In the genomic region with DNA sequence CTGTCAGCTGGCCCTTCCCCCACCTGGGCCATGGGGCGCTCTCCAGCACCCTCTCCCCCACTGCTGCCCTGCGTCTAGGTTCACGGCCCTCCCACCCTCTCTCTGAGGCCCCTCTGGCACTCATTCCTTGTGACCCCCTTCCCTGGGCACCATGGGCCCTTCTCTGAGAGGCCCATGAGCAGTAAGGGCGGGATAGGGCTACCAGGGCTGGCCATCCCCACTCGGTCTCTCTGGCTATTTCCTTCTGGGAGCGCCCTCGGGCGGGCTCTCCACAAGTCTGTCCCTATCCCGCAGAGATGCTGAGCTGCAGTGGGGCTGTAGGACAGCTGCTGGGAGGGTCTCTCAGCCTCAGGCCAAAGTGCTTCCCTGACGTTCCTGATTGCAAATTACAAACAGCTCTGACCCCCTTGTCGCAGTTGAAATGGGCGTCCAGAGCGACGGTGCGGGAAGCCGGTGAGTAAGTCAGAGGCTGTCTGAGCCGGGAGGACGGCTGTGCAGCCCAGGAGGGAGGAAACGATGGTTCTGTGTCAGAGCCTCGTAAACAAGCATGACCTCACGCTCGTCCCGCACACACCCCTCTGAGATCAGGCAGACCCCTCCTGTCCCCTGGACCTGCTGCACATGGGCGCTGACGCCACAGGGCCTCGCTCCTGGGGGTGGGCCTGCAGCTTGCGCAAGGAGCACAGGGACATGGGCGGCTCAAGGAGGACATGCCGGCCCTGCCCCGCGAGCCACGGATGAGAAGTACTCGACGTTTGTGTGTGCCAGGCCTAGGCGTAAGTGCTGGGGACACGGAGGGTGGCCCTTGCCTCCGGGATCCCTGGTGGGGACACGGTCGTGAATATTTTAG, we compare ENCODE assay signal across 20 cellular contexts. TPM values are rescaled to one million over a fixed set of nuclear protein-coding genes. Genes with fewer than 3 reads are reported as not detected.
A peak's percentile ranks its signal among the peaks of the same experiment; 100 is the strongest.
DNase-seq lines count a peak whose midpoint lies in the region; ATAC-seq and TF ChIP-seq lines count a peak whose summit lies in the region.
"Had no signal": no experiment of that assay in that cellular context is flagged by ENCODE, and none has a peak within 500 bp of the region (broad histone marks: within the 10 kb centered on the region; RNA-seq: fewer than 3 reads in every experiment).

No MANE protein-coding gene starts in this region.

- no peak overlapping the region for H3K4me3 ChIP-seq in H7 (ENCODE audit: insufficient read depth, low read depth, low read length)
- H3K4me3 ChIP-seq in endodermal cell (ENCODE audit: low read length), result no peak overlapping the region
- H3K4me3 ChIP-seq: breast epithelium, esophagus muscularis mucosa, ovary, skin epidermis, testis had no signal

- no peaks in the 10 kb centered on the region for H3K4me1 ChIP-seq in endodermal cell (ENCODE audit: control insufficient read depth, insufficient read depth, low read length)
- H3K4me1 ChIP-seq: BE2C, breast epithelium, esophagus muscularis mucosa, testis had no signal

- no peak overlapping the region for H3K9ac ChIP-seq in endodermal cell (ENCODE audit: extremely low read depth, low read length, poor library complexity, severe bottlenecking)

- H3K36me3 ChIP-seq in H7 (replicated peaks; ENCODE audit: control insufficient read depth, insufficient read depth, low read length), result no peaks in the 10 kb centered on the region
- no peaks in the 10 kb centered on the region for H3K36me3 ChIP-seq in endodermal cell (ENCODE audit: control insufficient read depth, insufficient read depth, low read length)
- H3K36me3 ChIP-seq: BE2C, breast epithelium, esophagus muscularis mucosa, ovary had no signal

- H3K36me3 Mint-ChIP-seq in endodermal cell (ENCODE audit: low read depth), result no peaks in the 10 kb centered on the region
- no peaks in the 10 kb centered on the region for H3K36me3 Mint-ChIP-seq in stimulated activated effector memory CD8-positive, alpha-beta T cell treated with anti-CD3 and anti-CD28 coated beads, Interleukin-12 subunit alpha, Interleukin-12 subunit beta, amount 100 ng/mL, for 72 hours
- H3K36me3 Mint-ChIP-seq: T-cell had no signal

- no peaks in the 10 kb centered on the region for H3K9me3 ChIP-seq in endodermal cell (ENCODE audit: control insufficient read depth, low read length)
- H3K9me3 ChIP-seq: BE2C, breast epithelium, esophagus muscularis mucosa, ovary, testis had no signal

- ATAC-seq in stimulated activated effector memory CD8-positive, alpha-beta T cell treated with anti-CD3 and anti-CD28 coated beads, Interleukin-12 subunit alpha, Interleukin-12 subunit beta, amount 100 ng/mL, for 72 hours, result peak; percentile 34
- ATAC-seq: activated naive CD8-positive, alpha-beta T cell treated with anti-CD3 and anti-CD28 coated beads, Interleukin-2, amount 50 U/mL, for 24 hours; T-cell had no signal

- no peak overlapping the region for H3K4me3 Mint-ChIP-seq in endodermal cell
- H3K4me3 Mint-ChIP-seq in stimulated activated effector memory CD8-positive, alpha-beta T cell treated with anti-CD3 and anti-CD28 coated beads, Interleukin-12 subunit alpha, Interleukin-12 subunit beta, amount 100 ng/mL, for 72 hours, result no peak overlapping the region
- H3K4me3 Mint-ChIP-seq: activated naive CD8-positive, alpha-beta T cell treated with anti-CD3 and anti-CD28 coated beads, Interleukin-2, amount 50 U/mL, for 24 hours; T-cell had no signal

- peak; percentile 68 for DNase-seq in H7
- peak; percentile 65 for DNase-seq in endodermal cell
- DNase-seq in islet precursor cell, result peak; percentile 83
- no peak for DNase-seq in stimulated activated effector memory CD8-positive, alpha-beta T cell treated with anti-CD3 and anti-CD28 coated beads, Interleukin-12 subunit alpha, Interleukin-12 subunit beta, amount 100 ng/mL, for 72 hours (ENCODE audit: low spot score in 2 of 2)
- DNase-seq in NCI-H446 treated with DMSO at 0.1 percent for 48 hours (lab: John Stamatoyannopoulos, UW), result no peak
- DNase-seq in NK-92 treated with Interleukin-12 subunit alpha and Interleukin-12 subunit beta, amount 100 ng/mL, for 24 hours (lab: John Stamatoyannopoulos, UW), result no peak
- DNase-seq in central memory CD4-positive, alpha-beta T cell, result no peak
- DNase-seq: activated naive CD8-positive, alpha-beta T cell treated with anti-CD3 and anti-CD28 coated beads, Interleukin-2, amount 50 U/mL, for 24 hours; BE2C; head of caudate nucleus; kidney; NCI-H1417 treated with DMSO at 0.1 percent for 48 hours; ovary; stimulated activated CD4-positive, alpha-beta T cell treated with anti-CD3 and anti-CD28 coated beads, Interleukin-4, amount 100 ng/mL, for 4 hours; stimulated activated CD8-positive, alpha-beta memory T cell treated with anti-CD3 and anti-CD28 coated beads, Interleukin-4, amount 100 ng/mL, for 48 hours; T-cell; testis had no signal

- no peak for TF ChIP-seq CTCF in endodermal cell (conservative IDR thresholded peaks at IDR 0.05)

- H3K4me1 Mint-ChIP-seq in endodermal cell, result peaks cover 8% of the 10 kb centered on the region
- H3K4me1 Mint-ChIP-seq in stimulated activated effector memory CD8-positive, alpha-beta T cell treated with anti-CD3 and anti-CD28 coated beads, Interleukin-12 subunit alpha, Interleukin-12 subunit beta, amount 100 ng/mL, for 72 hours, result no peaks in the 10 kb centered on the region
- H3K4me1 Mint-ChIP-seq: activated naive CD8-positive, alpha-beta T cell treated with anti-CD3 and anti-CD28 coated beads, Interleukin-2, amount 50 U/mL, for 24 hours; T-cell had no signal

- H3K27ac Mint-ChIP-seq in endodermal cell, result no peak overlapping the region
- H3K27ac Mint-ChIP-seq in stimulated activated effector memory CD8-positive, alpha-beta T cell treated with anti-CD3 and anti-CD28 coated beads, Interleukin-12 subunit alpha, Interleukin-12 subunit beta, amount 100 ng/mL, for 72 hours, result no peak overlapping the region
- H3K27ac Mint-ChIP-seq: activated naive CD8-positive, alpha-beta T cell treated with anti-CD3 and anti-CD28 coated beads, Interleukin-2, amount 50 U/mL, for 24 hours; T-cell had no signal

- no peaks in the 10 kb centered on the region for H3K9me3 Mint-ChIP-seq in endodermal cell
- H3K9me3 Mint-ChIP-seq in stimulated activated effector memory CD8-positive, alpha-beta T cell treated with anti-CD3 and anti-CD28 coated beads, Interleukin-12 subunit alpha, Interleukin-12 subunit beta, amount 100 ng/mL, for 72 hours, result no peaks in the 10 kb centered on the region
- H3K9me3 Mint-ChIP-seq: activated naive CD8-positive, alpha-beta T cell treated with anti-CD3 and anti-CD28 coated beads, Interleukin-2, amount 50 U/mL, for 24 hours; T-cell had no signal

- H3K27me3 Mint-ChIP-seq in endodermal cell (ENCODE audit: insufficient read depth), result no peaks in the 10 kb centered on the region
- H3K27me3 Mint-ChIP-seq: activated naive CD8-positive, alpha-beta T cell treated with anti-CD3 and anti-CD28 coated beads, Interleukin-2, amount 50 U/mL, for 24 hours had no signal

- 83 to 85% methylated on average over 23 to 39 of the region's 39 CpGs for WGBS in endodermal cell (ENCODE audit: insufficient coverage in 1 of 2, insufficient read length in 1 of 2), 2 experiments

- H3K27ac ChIP-seq in endodermal cell (ENCODE audit: low read depth, low read length), result no peak overlapping the region
- H3K27ac ChIP-seq: breast epithelium, ovary, skin epidermis, testis had no signal

- H3K27me3 ChIP-seq in H7 (ENCODE audit: control insufficient read depth, insufficient read depth, low read length) (no peaks in the 10 kb centered on the region), endodermal cell (ENCODE audit: control insufficient read depth, insufficient read depth, low read length, poor library complexity, severe bottlenecking) (no peaks in the 10 kb centered on the region)
- H3K27me3 ChIP-seq: BE2C, breast epithelium, esophagus muscularis mucosa, ovary, testis had no signal

RNA-seq across cellular contexts. Expression of a gene that starts 36.3 kb away (rescaled TPM):
- 91.6 and 125 TPM in 2 replicates for total RNA-seq in H7 (2014; rRNA removed; shearing (Covaris generic))
- 10 to 100 TPM; 19.5 to 37.3 TPM for total RNA-seq in endodermal cell
- polyA plus RNA-seq in endodermal cell (2013, experiment 1 of 2), result 26.7 TPM
- polyA plus RNA-seq in endodermal cell (2013, experiment 2 of 2), result 23.6 TPM

Comparison
In these comparisons a context has a peak if more than half of its experiments do, and no peak if none do; other contexts are left out.
1. DNase-seq: peak in H7 (single experiment), endodermal cell (single experiment) and islet precursor cell (single experiment); none in stimulated activated effector memory CD8-positive, alpha-beta T cell treated with anti-CD3 and anti-CD28 coated beads, Interleukin-12 subunit alpha, Interleukin-12 subunit beta, amount 100 ng/mL, for 72 hours (0 of 2), NCI-H446 treated with DMSO at 0.1 percent for 48 hours (single experiment), NK-92 treated with Interleukin-12 subunit alpha and Interleukin-12 subunit beta, amount 100 ng/mL, for 24 hours (single experiment) and central memory CD4-positive, alpha-beta T cell (single experiment).